ENCODE assay signal across 26 cellular contexts in genomic region chr1:185650602-185651230, GRCh38.
DNase-seq lines count a peak whose midpoint lies in the region; ATAC-seq and TF ChIP-seq lines count a peak whose summit lies in the region.
"Had no signal": no experiment of that assay in that cellular context is flagged by ENCODE, and none has a peak within 500 bp of the region (broad histone marks: within the 10 kb centered on the region; RNA-seq: fewer than 3 reads in every experiment).

No MANE protein-coding gene starts in this region.

- peak overlapping the region; percentile 72 for H2BK12ac ChIP-seq in trophoblast cell (ENCODE audit: low read length)

- no peak overlapping the region for H4K12ac ChIP-seq in trophoblast cell (ENCODE audit: low read depth, low read length)

- ATAC-seq in foreskin keratinocyte = no peak
- ATAC-seq in HG03520 (IDR thresholded peaks at IDR 0.05; ENCODE audit: unreplicated experiment) = no peak
- ATAC-seq: activated CD8-positive, alpha-beta memory T cell treated with anti-CD3 and anti-CD28 coated beads, Interleukin-2, amount 10 ng/mL, durations not matched to agents 7 days and 5 days; activated T-cell treated with anti-CD3 and anti-CD28 coated beads, Interleukin-2, amount 50 U/mL, for 72 hours; GM12878; heart right ventricle had no signal

- no peaks in the 10 kb centered on the region for H4K20me1 ChIP-seq in OCI-LY3 (ENCODE audit: insufficient read depth, low read length)

- peaks cover 12% of the 10 kb centered on the region for H3K36me3 Mint-ChIP-seq in Caco-2 (ENCODE audit: insufficient read depth, unreplicated experiment)

- no peak overlapping the region for H3K27ac Mint-ChIP-seq in Caco-2 (ENCODE audit: unreplicated experiment)
- H3K27ac Mint-ChIP-seq: activated CD8-positive, alpha-beta memory T cell treated with anti-CD3 and anti-CD28 coated beads, Interleukin-2, amount 10 ng/mL, durations not matched to agents 7 days and 5 days; activated T-cell treated with anti-CD3 and anti-CD28 coated beads, Interleukin-2, amount 50 U/mL, for 72 hours; neural progenitor cell; stimulated activated naive CD8-positive, alpha-beta T cell treated with anti-CD3 and anti-CD28 coated beads, Interleukin-15, Interleukin-2, amounts not matched to agents 100 ng/mL and 50 ng/mL, for 24 hours; T-helper 2 cell treated with Interferon-gamma antibody and Interleukin-4, amounts not matched to agents 5 μg/mL and 100 μg/mL, for 36 hours had no signal

- H3K27ac ChIP-seq in OCI-LY3 (ENCODE audit: low read length) (peak overlapping the region; percentile 64), foreskin keratinocyte (no peak overlapping the region), trophoblast cell (ENCODE audit: low read depth, low read length) (no peak overlapping the region), left ventricle myocardium inferior (replicated peaks) (no peak overlapping the region)
- H3K27ac ChIP-seq: heart right ventricle, KMS-11, neural progenitor cell, sigmoid colon, thyroid gland had no signal

- H3K9ac ChIP-seq in OCI-LY3 (ENCODE audit: low read length) (peak overlapping the region; percentile 20), trophoblast cell (ENCODE audit: low read length) (no peak overlapping the region)
- H3K9ac ChIP-seq: KMS-11, neural progenitor cell had no signal

- peak overlapping the region; percentile 41 for H2BK120ac ChIP-seq in trophoblast cell (ENCODE audit: insufficient read depth, low read length, poor library complexity)

- H3K4me1 ChIP-seq in Caco-2 = peaks cover 38% of the 10 kb centered on the region
- H3K4me1 ChIP-seq in OCI-LY3 (ENCODE audit: low read length) = peaks cover 39% of the 10 kb centered on the region
- H3K4me1 ChIP-seq in foreskin keratinocyte = peaks cover 20% of the 10 kb centered on the region
- peaks cover 0 to 6% of the 10 kb centered on the region in 2 experiments for H3K4me1 ChIP-seq in trophoblast cell (ENCODE audit: control insufficient read depth in 1 of 2, insufficient read depth in 2 of 2, low read length in 2 of 2)
- peaks cover 25% of the 10 kb centered on the region for H3K4me1 ChIP-seq in left ventricle myocardium inferior

- H3K27me3 ChIP-seq in Caco-2 (replicated peaks; ENCODE audit: control insufficient read depth, insufficient read depth, low read length) (no peaks in the 10 kb centered on the region), OCI-LY3 (ENCODE audit: low read depth, low read length) (no peaks in the 10 kb centered on the region), foreskin keratinocyte (no peaks in the 10 kb centered on the region), trophoblast cell (ENCODE audit: insufficient read depth, low read length) (no peaks in the 10 kb centered on the region), left ventricle myocardium inferior (ENCODE audit: low read depth) (no peaks in the 10 kb centered on the region)
- H3K27me3 ChIP-seq: heart right ventricle, neural progenitor cell, sigmoid colon, thyroid gland had no signal

- TF ChIP-seq CTCF in Caco-2 (IDR thresholded peaks at IDR 0.05; ENCODE audit: insufficient read depth in 1 of 2, low read depth in 1 of 2, low read length in 1 of 2, severe bottlenecking in 1 of 2, unreplicated experiment in 1 of 2) (no peak), OCI-LY3 (IDR thresholded peaks at IDR 0.05; ENCODE audit: low read depth, low read length) (no peak), foreskin keratinocyte (conservative IDR thresholded peaks at IDR 0.05) (no peak), left ventricle myocardium inferior (IDR thresholded peaks at IDR 0.05; ENCODE audit: borderline replicate concordance) (no peak)

- no peak overlapping the region for H3K23ac ChIP-seq in trophoblast cell (ENCODE audit: low read length)

- no peaks in the 10 kb centered on the region for H3K36me3 ChIP-seq in Caco-2 (ENCODE audit: control insufficient read depth, insufficient read depth, low read length)
- H3K36me3 ChIP-seq in OCI-LY3 (replicated peaks; ENCODE audit: low read depth, low read length) = peaks cover 29% of the 10 kb centered on the region
- H3K36me3 ChIP-seq in trophoblast cell (ENCODE audit: control insufficient read depth in 1 of 2, insufficient read depth in 2 of 2, low read length in 2 of 2) = peaks cover 2 to 5% of the 10 kb centered on the region in 2 experiments
- no peaks in the 10 kb centered on the region for H3K36me3 ChIP-seq in left ventricle myocardium inferior
- H3K36me3 ChIP-seq: heart right ventricle, neural progenitor cell, sigmoid colon, thyroid gland had no signal

- CTCF ChIA-PET in Caco-2 (lab: Charles Lee) = no interaction called here

- H3K4me3 Mint-ChIP-seq in Caco-2 (ENCODE audit: unreplicated experiment) = no peak overlapping the region
- H3K4me3 Mint-ChIP-seq: activated CD8-positive, alpha-beta memory T cell treated with anti-CD3 and anti-CD28 coated beads, Interleukin-2, amount 10 ng/mL, durations not matched to agents 7 days and 5 days; activated T-cell treated with anti-CD3 and anti-CD28 coated beads, Interleukin-2, amount 50 U/mL, for 72 hours; neural progenitor cell; stimulated activated naive CD8-positive, alpha-beta T cell treated with anti-CD3 and anti-CD28 coated beads, Interleukin-15, Interleukin-2, amounts not matched to agents 100 ng/mL and 50 ng/mL, for 24 hours; T-helper 2 cell treated with Interferon-gamma antibody and Interleukin-4, amounts not matched to agents 5 μg/mL and 100 μg/mL, for 36 hours had no signal

- H2AK5ac ChIP-seq in trophoblast cell (ENCODE audit: low read length) = peak overlapping the region; percentile 51

- H3K4me2 ChIP-seq in OCI-LY3 (ENCODE audit: low read length) (peak overlapping the region; percentile 17), trophoblast cell (ENCODE audit: low read length) (no peak overlapping the region)
- H3K4me2 ChIP-seq: KMS-11, neural progenitor cell had no signal

- H3K9me3 ChIP-seq in Caco-2 (peaks cover 28% of the 10 kb centered on the region), OCI-LY3 (ENCODE audit: insufficient read depth, low read length) (peaks cover 20% of the 10 kb centered on the region), trophoblast cell (ENCODE audit: insufficient read depth, low read depth, low read length) (peaks cover 7% of the 10 kb centered on the region), left ventricle myocardium inferior (replicated peaks) (peaks cover 22% of the 10 kb centered on the region)
- H3K9me3 ChIP-seq: sigmoid colon, thyroid gland had no signal

- peaks cover 30% of the 10 kb centered on the region for H3K79me1 ChIP-seq in trophoblast cell (ENCODE audit: low read length)

- DNase-seq in Caco-2 (peak; percentile 12 to 50), foreskin keratinocyte (peak; percentile 17 to 57), trophoblast cell (no peak), NCI-H345 treated with DMSO at 0.1 percent for 48 hours (lab: John Stamatoyannopoulos, UW; ENCODE audit: unreplicated experiment) (no peak), left ventricle myocardium inferior (no peak)
- DNase-seq: activated CD4-positive, alpha-beta T cell treated with anti-CD3 and anti-CD28 coated beads for 48 hours; activated CD8-positive, alpha-beta memory T cell treated with anti-CD3 and anti-CD28 coated beads, Interleukin-2, amount 10 ng/mL, durations not matched to agents 7 days and 5 days; activated naive CD4-positive, alpha-beta T cell treated with anti-CD3 and anti-CD28 coated beads, Interleukin-2, amount 50 U/mL, for 16 hours; activated T-cell treated with anti-CD3 and anti-CD28 coated beads, Interleukin-2, amount 50 U/mL, for 72 hours; aorta; caudate nucleus; dermis blood vessel endothelial cell; GOT3; heart right ventricle; MV-4-11; NCI-H1694; NCI-H526; sigmoid colon; thyroid gland had no signal

- H3K18ac ChIP-seq in trophoblast cell (ENCODE audit: low read length) = no peak overlapping the region

- peak overlapping the region; percentile 62 for H4K91ac ChIP-seq in trophoblast cell (ENCODE audit: low read depth, low read length)

- H3K4ac ChIP-seq in trophoblast cell (ENCODE audit: low read depth, low read length) = peak overlapping the region; percentile 8

- intact Hi-C loops in Caco-2 (cut with micrococcal nuclease; ENCODE audit: unreplicated experiment) = no loop called here
- intact Hi-C loops in left ventricle myocardium inferior (cut with micrococcal nuclease) = no loop called here

- POLR2A ChIA-PET in Caco-2 (lab: Charles Lee) = no interaction called here

- H2AFZ ChIP-seq in OCI-LY3 (ENCODE audit: low read depth, low read length) (peak overlapping the region; percentile 85), trophoblast cell (ENCODE audit: insufficient read depth, low read length, poor library complexity) (no peak overlapping the region)
- H2AFZ ChIP-seq: neural progenitor cell had no signal

- no peak overlapping the region for H2BK5ac ChIP-seq in trophoblast cell (ENCODE audit: low read depth, low read length, poor library complexity)

- H4K8ac ChIP-seq in trophoblast cell (ENCODE audit: low read depth, low read length) = peak overlapping the region; percentile 3

- H3K4me1 Mint-ChIP-seq in Caco-2 (ENCODE audit: low read depth, unreplicated experiment) = peaks cover 32% of the 10 kb centered on the region

- WGBS in trophoblast cell (ENCODE audit: extremely low coverage, insufficient coverage, insufficient read length) = no CpG with 5 or more reads among the region's 3 CpGs

- H3K4me3 ChIP-seq in Caco-2 (ENCODE audit: low read depth, low read length) (no peak overlapping the region), OCI-LY3 (ENCODE audit: low read length) (no peak overlapping the region), trophoblast cell (ENCODE audit: low read depth, low read length) (no peak overlapping the region), left ventricle myocardium inferior (no peak overlapping the region)
- H3K4me3 ChIP-seq: GM12878, heart right ventricle, neural progenitor cell, sigmoid colon, thyroid gland had no signal

- peaks cover 17% of the 10 kb centered on the region for H3K9me3 Mint-ChIP-seq in Caco-2 (ENCODE audit: unreplicated experiment)

- no TSS peak for BruUV-seq in Caco-2 (replicated peaks; lab: Mats Ljungman, UMichigan)

- H3K79me2 ChIP-seq in OCI-LY3 (ENCODE audit: low read length) (no peaks in the 10 kb centered on the region), trophoblast cell (ENCODE audit: control insufficient read depth, insufficient read depth, low read length, poor library complexity) (peaks cover 5% of the 10 kb centered on the region)

- no peak overlapping the region for H3K14ac ChIP-seq in trophoblast cell (ENCODE audit: low read length)

- H3K27me3 Mint-ChIP-seq in Caco-2 (ENCODE audit: insufficient read depth, unreplicated experiment) = no peaks in the 10 kb centered on the region
- H3K27me3 Mint-ChIP-seq: activated CD8-positive, alpha-beta memory T cell treated with anti-CD3 and anti-CD28 coated beads, Interleukin-2, amount 10 ng/mL, durations not matched to agents 7 days and 5 days; stimulated activated naive CD8-positive, alpha-beta T cell treated with anti-CD3 and anti-CD28 coated beads, Interleukin-15, Interleukin-2, amounts not matched to agents 100 ng/mL and 50 ng/mL, for 24 hours had no signal

Comparison
In these comparisons a context has a peak if more than half of its experiments do, and no peak if none do; other contexts are left out.
1. DNase-seq: peak in Caco-2 (2 of 2) and foreskin keratinocyte (2 of 2); none in trophoblast cell (0 of 2), NCI-H345 treated with DMSO at 0.1 percent for 48 hours (single experiment) and left ventricle myocardium inferior (single experiment).